Comparison of ENCODE assay signal across 8 cellular contexts in the genomic region with DNA sequence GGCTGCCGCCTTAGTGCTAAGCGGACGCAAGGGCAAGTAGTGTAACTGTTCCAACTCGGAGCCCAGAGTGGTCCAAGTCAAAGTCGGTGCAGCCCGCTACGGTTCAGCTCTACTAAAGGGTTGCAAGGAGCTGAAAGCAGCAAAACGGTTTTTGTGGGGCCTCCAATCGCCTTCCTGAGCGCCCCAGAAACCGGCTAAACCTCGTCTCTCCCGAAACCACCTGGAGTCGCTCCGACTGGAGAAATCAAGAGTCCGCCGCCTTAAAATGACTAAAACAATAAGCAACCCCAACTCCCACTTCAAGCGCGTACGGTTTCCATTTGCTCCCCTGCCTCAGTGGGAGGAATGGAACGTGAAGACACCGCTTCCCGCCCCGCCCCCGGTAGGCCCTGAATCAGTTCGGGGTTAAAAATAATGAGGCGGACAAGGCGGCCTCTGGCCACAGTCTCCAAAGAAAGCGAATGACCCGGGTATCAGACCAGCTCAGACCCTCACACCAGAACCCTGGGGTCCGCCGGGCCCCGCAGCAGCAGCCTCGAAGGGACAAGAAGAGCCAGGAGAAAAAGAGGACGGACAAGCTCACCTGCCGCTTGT. TPM values are rescaled to one million over a fixed set of nuclear protein-coding genes. Genes with fewer than 3 reads are reported as not detected.
DNase-seq lines count a peak whose midpoint lies in the region; ATAC-seq and TF ChIP-seq lines count a peak whose summit lies in the region.

No MANE protein-coding gene starts in this region.

- CTCF ChIA-PET in Calu3 (lab: Charles Lee) (interaction anchor here (0.7 to 4.5 kb wide), 8 partner anchors 11 to 116 kb away, joined by 3 to 45 read pairs (median 3); no protein-coding TSS in a partner anchor), mammary epithelial cell (lab: Charles Lee; ENCODE audit: low non-redundant PET) (no interaction called here)

- H3K9ac ChIP-seq in mammary epithelial cell (ENCODE audit: insufficient read depth, low read length), result peak overlapping the region; percentile 87

- H3K9me3 Mint-ChIP-seq in Calu3 (ENCODE audit: low read depth, unreplicated experiment) (no peaks in the 10 kb centered on the region), HFFc6 (no peaks in the 10 kb centered on the region)

- H3K36me3 Mint-ChIP-seq in Calu3 (ENCODE audit: insufficient read depth, unreplicated experiment) (peaks cover 63% of the 10 kb centered on the region), HFFc6 (ENCODE audit: low read depth) (peaks cover 8% of the 10 kb centered on the region; the same call in 1 of the 2 replicates)

- DNase-seq in Calu3 (peak; percentile 33), HFFc6 (peak; percentile 13), RWPE2 (ENCODE audit: low spot score) (no peak), mammary epithelial cell (peak; percentile 65), left kidney (ENCODE audit: low read depth, low spot score) (peak; percentile 66), SK-N-DZ (ENCODE audit: low spot score) (no peak)
- DNase-seq in stimulated activated CD4-positive, alpha-beta T cell treated with anti-CD3 and anti-CD28 coated beads, Interleukin-2, amount 100 ng/mL, for 4 hours (ENCODE audit: low read depth), result peak; percentile 25

- H3K27me3 Mint-ChIP-seq in Calu3 (ENCODE audit: unreplicated experiment) (no peaks in the 10 kb centered on the region), HFFc6 (ENCODE audit: insufficient read depth) (no peaks in the 10 kb centered on the region; the same call in 1 of the 2 replicates)

- H2AFZ ChIP-seq in mammary epithelial cell (ENCODE audit: low read depth, low read length), result peak overlapping the region; percentile 93

- H3K4me3 Mint-ChIP-seq in Calu3 (ENCODE audit: low read depth, unreplicated experiment) (peak overlapping the region; percentile 95), HFFc6 (peak overlapping the region; percentile 94)

- H3K4me1 Mint-ChIP-seq in Calu3 (ENCODE audit: low read depth, unreplicated experiment) (peaks cover 34% of the 10 kb centered on the region), HFFc6 (ENCODE audit: low read depth) (peaks cover 29% of the 10 kb centered on the region)

- H3K27ac Mint-ChIP-seq in Calu3 (ENCODE audit: unreplicated experiment) (peak overlapping the region; percentile 98), HFFc6 (peak overlapping the region; percentile 92)

- H3K36me3 ChIP-seq in RWPE2 (ENCODE audit: low read depth) (peaks cover 28% of the 10 kb centered on the region), mammary epithelial cell (ENCODE audit: insufficient read depth, low read length) (no peaks in the 10 kb centered on the region)

- H3K27ac ChIP-seq in RWPE2 (ENCODE audit: poor library complexity, severe bottlenecking), result peak overlapping the region; percentile 82
- peak overlapping the region; percentile 66 for H3K27ac ChIP-seq in mammary epithelial cell (ENCODE audit: insufficient read depth, low read depth, low read length)

- in situ Hi-C loops in mammary epithelial cell (cut with MboI; ENCODE audit: low sequenced_read_pairs in 2 of 2), result no loop called here

- no TSS peak for BruUV-seq in Calu3 (replicated peaks; lab: Mats Ljungman, UMichigan)
- BruUV-seq in mammary epithelial cell (replicated peaks; lab: Mats Ljungman, UMichigan), result TSS peak; percentile 31

- dilution Hi-C loops in mammary epithelial cell (cut with HindIII; ENCODE audit: low sequenced_read_pairs), result no loop called here

- ATAC-seq in RWPE2 (ENCODE audit: low read depth) (peak; percentile 13), GM18861 (IDR thresholded peaks at IDR 0.05; ENCODE audit: unreplicated experiment) (no peak)

- intact Hi-C loops in Calu3 (cut with micrococcal nuclease; ENCODE audit: unreplicated experiment) (loop anchor here (1.0 to 5.0 kb wide), 3 partner anchors 19 to 58 kb away; a partner anchor contains a TSS), mammary epithelial cell (cut with micrococcal nuclease) (loop anchor here (1.0 to 5.0 kb wide), 6 partner anchors 20 to 213 kb away; a partner anchor contains a TSS)

- H3K27me3 ChIP-seq in RWPE2 (ENCODE audit: insufficient read depth, poor library complexity, severe bottlenecking) (no peaks in the 10 kb centered on the region), mammary epithelial cell (ENCODE audit: insufficient read depth, low read length) (no peaks in the 10 kb centered on the region)

- peak overlapping the region; percentile 97 for H3K4me2 ChIP-seq in mammary epithelial cell (ENCODE audit: insufficient read depth, low read depth, low read length)

- H3K4me3 ChIP-seq in RWPE2 (ENCODE audit: severe bottlenecking) (peak overlapping the region; percentile 57), mammary epithelial cell (replicated peaks in 1 of 3; ENCODE audit: insufficient read depth in 1 of 3, low read depth in 2 of 3, low read length in 3 of 3) (peak overlapping the region; percentile 71 to 97 (median 85))

- H4K20me1 ChIP-seq in mammary epithelial cell (ENCODE audit: insufficient read depth, low read length), result peaks cover 2% of the 10 kb centered on the region

- peaks cover 57% of the 10 kb centered on the region for H3K79me2 ChIP-seq in mammary epithelial cell (ENCODE audit: insufficient read depth, low read length)

- WGBS in mammary epithelial cell (ENCODE audit: low coverage, missing lambda C conversion rate), result 3% methylated on average over 22 of the region's 36 CpGs

- H3K4me1 ChIP-seq in RWPE2 (ENCODE audit: insufficient read depth, poor library complexity, severe bottlenecking) (peaks cover 8% of the 10 kb centered on the region), mammary epithelial cell (ENCODE audit: insufficient read depth, low read length) (peaks cover 10% of the 10 kb centered on the region)

- H3K9me3 ChIP-seq in RWPE2 (ENCODE audit: severe bottlenecking), result no peaks in the 10 kb centered on the region
- H3K9me3 ChIP-seq in mammary epithelial cell (replicated peaks; ENCODE audit: insufficient read depth, low read length), result no peaks in the 10 kb centered on the region

- TF ChIP-seq CTCF in Calu3 (IDR thresholded peaks at IDR 0.05; ENCODE audit: unreplicated experiment), result no peak
- TF ChIP-seq CTCF in HFFc6 (IDR thresholded peaks at IDR 0.05), result no peak
- no peak for TF ChIP-seq CTCF in RWPE2 (IDR thresholded peaks at IDR 0.05; ENCODE audit: poor library complexity, severe bottlenecking)
- no peak for TF ChIP-seq CTCF in mammary epithelial cell (conservative IDR thresholded peaks at IDR 0.05 in 1 of 2, IDR thresholded peaks at IDR 0.05 in 1 of 2; ENCODE audit: extremely low read depth in 1 of 2, insufficient read depth in 1 of 2, low read depth in 1 of 2, low read length in 2 of 2)

RNA-seq across cellular contexts. Expression of a gene that starts 0.4 kb away (rescaled TPM):
- total RNA-seq in Calu3 (2022), result 214 and 243 TPM in 2 replicates
- 100 to 1,000 TPM; 203 to 230 (median 221) TPM for total RNA-seq in HFFc6 (2021; fragmentation: NEBNext Ultra II Directional; extraction: Animal tissue kit (Norgen Biotek cat#: 25700))
- total RNA-seq in mammary epithelial cell, result 100 to 1,000 TPM; 130 to 146 TPM
- polyA plus RNA-seq in mammary epithelial cell, result 107 TPM
- polyA minus RNA-seq in mammary epithelial cell, result 39.0 TPM
- polyA plus RNA-seq in SK-N-DZ (2014; cell fraction: cytosol; rRNA removed), result 356 and 384 TPM in 2 replicates
- 132 and 178 TPM in 2 replicates for polyA plus RNA-seq in SK-N-DZ (2014; cell fraction: nucleus; rRNA removed)

RNA-seq across cellular contexts. Expression of a gene that starts 32.9 kb away (rescaled TPM):
- total RNA-seq in Calu3 (2022) (49.5 and 49.6 TPM in 2 replicates), mammary epithelial cell (10 to 100 TPM in 1 of 2 donors, 1 to 10 TPM in 1; 9.7 to 19.5 TPM)
- total RNA-seq in HFFc6 (2021; fragmentation: NEBNext Ultra II Directional; extraction: Animal tissue kit (Norgen Biotek cat#: 25700)), result 10 to 100 TPM; 15.4 to 19.0 (median 17.6) TPM
- 9.1 TPM for polyA plus RNA-seq in mammary epithelial cell
- polyA minus RNA-seq in mammary epithelial cell, result 20.7 TPM
- 8.3 and 8.5 TPM in 2 replicates for polyA plus RNA-seq in SK-N-DZ (2014; cell fraction: cytosol; rRNA removed)
- 7.3 and 12.6 TPM in 2 replicates for polyA plus RNA-seq in SK-N-DZ (2014; cell fraction: nucleus; rRNA removed)

RNA-seq across cellular contexts. Expression of a gene that starts 57.5 kb away (rescaled TPM):
- 10.9 and 16.6 TPM in 2 replicates for total RNA-seq in Calu3 (2022)
- 1 to 10 TPM; 4.4 to 7.1 (median 5.5) TPM for total RNA-seq in HFFc6 (2021; fragmentation: NEBNext Ultra II Directional; extraction: Animal tissue kit (Norgen Biotek cat#: 25700))
- total RNA-seq in mammary epithelial cell, result 1 to 10 TPM; 1.0 to 3.7 TPM
- polyA plus RNA-seq in mammary epithelial cell, result 4.0 TPM
- polyA minus RNA-seq in mammary epithelial cell, result not detected
- polyA plus RNA-seq in SK-N-DZ (2014; cell fraction: cytosol; rRNA removed), result 4.5 and 5.5 TPM in 2 replicates
- polyA plus RNA-seq in SK-N-DZ (2014; cell fraction: nucleus; rRNA removed), result 3.5 and 9.3 TPM in 2 replicates

Comparison
In these comparisons a context has a peak if more than half of its experiments do, and no peak if none do; other contexts are left out.
1. DNase-seq: peak in Calu3 (single experiment), HFFc6 (single experiment), mammary epithelial cell (single experiment), left kidney (single experiment) and stimulated activated CD4-positive, alpha-beta T cell treated with anti-CD3 and anti-CD28 coated beads, Interleukin-2, amount 100 ng/mL, for 4 hours (single experiment); none in RWPE2 (single experiment) and SK-N-DZ (single experiment).